8 cellular contexts compared by ENCODE assay signal in genomic region chr7:44607141-44608068, GRCh38. TPM values are rescaled to one million over a fixed set of nuclear protein-coding genes. Genes with fewer than 3 reads are reported as not detected.
DNase-seq lines count a peak whose midpoint lies in the region; ATAC-seq and TF ChIP-seq lines count a peak whose summit lies in the region.

No MANE protein-coding gene starts in this region.

- H3K4me2 ChIP-seq in neural progenitor cell: peak overlapping the region; percentile 98

- no peaks in the 10 kb centered on the region for H3K27me3 ChIP-seq in CD4-positive, alpha-beta T cell (ENCODE audit: control insufficient read depth, insufficient read depth, low read length)
- H3K27me3 ChIP-seq in ectodermal cell (ENCODE audit: control insufficient read depth, insufficient read depth, low read length, poor library complexity, severe bottlenecking): no peaks in the 10 kb centered on the region
- H3K27me3 ChIP-seq in neural progenitor cell: no peaks in the 10 kb centered on the region

- peak overlapping the region; percentile 80 for H2AFZ ChIP-seq in neural progenitor cell (replicated peaks)

- peaks cover 51% of the 10 kb centered on the region for H3K4me1 Mint-ChIP-seq in CD4-positive, alpha-beta T cell (ENCODE audit: low read depth)
- H3K4me1 Mint-ChIP-seq in neural progenitor cell: peaks cover 19% of the 10 kb centered on the region

- peaks cover 5% of the 10 kb centered on the region for H3K27me3 Mint-ChIP-seq in CD4-positive, alpha-beta T cell
- peaks cover 11% of the 10 kb centered on the region for H3K27me3 Mint-ChIP-seq in neural progenitor cell (ENCODE audit: insufficient read depth, low read depth)

- peak overlapping the region; percentile 100 for H3K27ac Mint-ChIP-seq in CD4-positive, alpha-beta T cell
- peak overlapping the region; percentile 85 for H3K27ac Mint-ChIP-seq in neural progenitor cell

- ATAC-seq in CD4-positive, alpha-beta T cell (ENCODE audit: poor library complexity): peak; percentile 24
- no peak for ATAC-seq in GM18868 (IDR thresholded peaks at IDR 0.05; ENCODE audit: unreplicated experiment)
- ATAC-seq in HG03095 (IDR thresholded peaks at IDR 0.05; ENCODE audit: unreplicated experiment): no peak

- H3K4me1 ChIP-seq in ectodermal cell (ENCODE audit: control insufficient read depth, insufficient read depth, low read length) (no peaks in the 10 kb centered on the region), neural progenitor cell (peaks cover 4% of the 10 kb centered on the region)

- CTCF ChIA-PET in CD4-positive, alpha-beta T cell (lab: Charles Lee): interaction anchor here (0.9 to 2.0 kb wide), 6 partner anchors 10 to 308 kb away, joined by 3 to 12 read pairs (median 4); no protein-coding TSS in a partner anchor

- H3K4me3 ChIP-seq in NB4 (ENCODE audit: low read depth, low read length) (peak overlapping the region; percentile 88), ectodermal cell (ENCODE audit: insufficient read depth, low read depth, low read length) (peak overlapping the region; percentile 69), neural progenitor cell (peak overlapping the region; percentile 81)

- peaks cover 14% of the 10 kb centered on the region for H3F3A ChIP-seq in neural progenitor cell (ENCODE audit: low read depth)

- POLR2A ChIA-PET in CD4-positive, alpha-beta T cell (lab: Charles Lee): interaction anchor here (1.0 to 3.8 kb wide), 26 partner anchors 9 to 504 kb away, joined by 3 to 229 read pairs (median 12); partner anchors contain the start of genes CCM2, DDX56, H2AZ2 and MYO1G

- H3K36me3 Mint-ChIP-seq in CD4-positive, alpha-beta T cell (ENCODE audit: low read depth): peaks cover 16% of the 10 kb centered on the region
- peaks cover 10% of the 10 kb centered on the region for H3K36me3 Mint-ChIP-seq in neural progenitor cell

- no peak for DNase-seq in CD4-positive, alpha-beta T cell
- peak; percentile 33 for DNase-seq in NB4 (ENCODE audit: low read depth)
- no peak for DNase-seq in neural progenitor cell (ENCODE audit: low spot score)
- DNase-seq in glomerular visceral epithelial cell (ENCODE audit: extremely low spot score): no peak
- DNase-seq in activated CD4-positive, alpha-beta T cell treated with anti-CD3 and anti-CD28 coated beads for 48 hours: no peak

- no peaks in the 10 kb centered on the region for H3K9me3 Mint-ChIP-seq in CD4-positive, alpha-beta T cell
- H3K9me3 Mint-ChIP-seq in neural progenitor cell: peaks cover 3% of the 10 kb centered on the region

- H3K9me3 ChIP-seq in CD4-positive, alpha-beta T cell (ENCODE audit: control insufficient read depth, low read length): no peaks in the 10 kb centered on the region
- H3K9me3 ChIP-seq in ectodermal cell (ENCODE audit: control insufficient read depth, low read length): no peaks in the 10 kb centered on the region
- H3K9me3 ChIP-seq in neural progenitor cell (ENCODE audit: low read depth): no peaks in the 10 kb centered on the region

- peak overlapping the region; percentile 99 for H3K27ac ChIP-seq in CD4-positive, alpha-beta T cell (ENCODE audit: low read depth, low read length)
- H3K27ac ChIP-seq in ectodermal cell (ENCODE audit: insufficient read depth, low read depth, low read length, poor library complexity, severe bottlenecking) (peak overlapping the region; percentile 89), neural progenitor cell (peak overlapping the region; percentile 83)

- 53% methylated on average over 33 to 35 of the region's 35 CpGs for WGBS in ectodermal cell, 2 experiments

- H3K9ac ChIP-seq in neural progenitor cell: peak overlapping the region; percentile 74

- no peak for TF ChIP-seq CTCF in CD4-positive, alpha-beta T cell (IDR thresholded peaks at IDR 0.05)
- no peak for TF ChIP-seq CTCF in NB4 (IDR thresholded peaks at IDR 0.05; ENCODE audit: low read depth, low read length)
- TF ChIP-seq CTCF in neural progenitor cell (IDR thresholded peaks at IDR 0.05): no peak

- no peaks in the 10 kb centered on the region for H4K20me1 ChIP-seq in neural progenitor cell (ENCODE audit: low read depth)

- intact Hi-C loops in CD4-positive, alpha-beta T cell (cut with DNase I, micrococcal nuclease): loop anchor here (1.0 to 5.0 kb wide), 6 partner anchors 26 to 503 kb away; partner anchors contain the start of genes PPIA (in 2 of the 2), PURB (in 1 of the 2), TBRG4 (in 1 of the 2) and ZMIZ2 (in 1 of the 2)

- TF ChIP-seq POLR2A in NB4 (IDR thresholded peaks at IDR 0.05; ENCODE audit: extremely low read depth, insufficient read length): no peak

- H3K79me2 ChIP-seq in neural progenitor cell (ENCODE audit: low read depth): peaks cover 55% of the 10 kb centered on the region

- H3K4me3 Mint-ChIP-seq in CD4-positive, alpha-beta T cell: peak overlapping the region; percentile 100
- peak overlapping the region; percentile 96 for H3K4me3 Mint-ChIP-seq in neural progenitor cell

- H3K36me3 ChIP-seq in ectodermal cell (ENCODE audit: control insufficient read depth, insufficient read depth, low read length): no peaks in the 10 kb centered on the region
- no peaks in the 10 kb centered on the region for H3K36me3 ChIP-seq in neural progenitor cell

RNA-seq across cellular contexts. Expression of gene OGDH, which starts 1.0 kb away (rescaled TPM):
- total RNA-seq in CD4-positive, alpha-beta T cell: 10 to 100 TPM; 39.8 to 43.8 TPM
- 83.9 TPM for polyA plus RNA-seq in ectodermal cell (2013, experiment 1 of 4)
- polyA plus RNA-seq in ectodermal cell (2013, experiment 2 of 4): 85.1 TPM
- polyA plus RNA-seq in ectodermal cell (2013, experiment 3 of 4): 51.5 TPM
- 55.7 TPM for polyA plus RNA-seq in ectodermal cell (2013, experiment 4 of 4)
- total RNA-seq in neural progenitor cell (ENCODE audit: low replicate concordance): 25.2 and 54.4 TPM in 2 replicates

RNA-seq across cellular contexts. Expression of gene TMED4, which starts 25.4 kb away (rescaled TPM):
- 100 to 1,000 TPM; 134 to 138 TPM for total RNA-seq in CD4-positive, alpha-beta T cell
- polyA plus RNA-seq in ectodermal cell (2013, experiment 1 of 4): 105 TPM
- 110 TPM for polyA plus RNA-seq in ectodermal cell (2013, experiment 2 of 4)
- polyA plus RNA-seq in ectodermal cell (2013, experiment 3 of 4): 90.0 TPM
- 102 TPM for polyA plus RNA-seq in ectodermal cell (2013, experiment 4 of 4)
- 95.8 and 222 TPM in 2 replicates for total RNA-seq in neural progenitor cell (ENCODE audit: low replicate concordance)

RNA-seq across cellular contexts. Expression of gene DDX56, which starts 33.7 kb away (rescaled TPM):
- total RNA-seq in CD4-positive, alpha-beta T cell: 100 to 1,000 TPM; 126 to 127 TPM
- 80.0 TPM for polyA plus RNA-seq in ectodermal cell (2013, experiment 1 of 4)
- polyA plus RNA-seq in ectodermal cell (2013, experiment 2 of 4): 82.4 TPM
- polyA plus RNA-seq in ectodermal cell (2013, experiment 3 of 4): 55.7 TPM
- polyA plus RNA-seq in ectodermal cell (2013, experiment 4 of 4): 71.8 TPM
- total RNA-seq in neural progenitor cell (ENCODE audit: low replicate concordance): 61.0 and 67.5 TPM in 2 replicates
